8 cellular contexts compared by ENCODE assay signal in the genomic region with DNA sequence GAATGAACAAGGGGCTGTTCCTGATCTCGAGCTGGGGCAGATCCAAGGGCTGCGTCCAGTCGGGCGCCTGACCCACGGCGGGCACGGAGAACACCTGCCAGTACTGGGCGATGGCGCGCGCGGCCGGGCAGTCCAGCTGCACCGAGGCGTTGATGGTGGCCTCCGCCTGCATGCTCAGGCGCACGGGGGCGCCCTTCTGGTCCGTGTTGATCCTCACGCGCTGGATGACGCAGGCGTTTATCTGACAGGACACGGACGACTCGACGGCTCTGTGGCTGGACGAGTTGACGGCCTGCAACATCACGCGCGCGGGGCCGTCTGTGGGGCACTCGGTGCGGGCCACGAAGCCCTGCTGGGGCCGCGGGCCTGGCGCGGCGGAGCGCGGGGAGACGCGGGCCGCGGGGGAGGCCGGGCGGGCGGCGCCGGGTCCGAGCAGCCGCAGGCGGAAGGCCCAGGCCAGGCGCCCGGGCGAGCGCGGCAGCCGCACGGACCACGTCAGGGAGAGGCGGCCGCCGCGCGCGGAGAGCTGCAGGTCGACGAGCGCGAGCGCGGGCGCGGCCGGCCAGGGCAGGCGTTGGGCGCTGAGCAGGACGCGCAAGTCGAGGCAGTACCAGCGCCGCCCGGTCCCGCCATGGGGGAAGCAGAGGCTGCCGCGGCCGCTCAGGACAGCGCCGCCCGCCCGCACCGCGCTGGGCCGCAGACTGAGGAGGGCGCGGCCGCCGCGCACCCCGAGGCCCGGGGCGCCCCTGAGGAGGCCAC.
DNase-seq lines count a peak whose midpoint lies in the region; ATAC-seq and TF ChIP-seq lines count a peak whose summit lies in the region.

No MANE protein-coding gene starts in this region.

- H3K4me3 ChIP-seq in astrocyte of the spinal cord (ENCODE audit: low read depth, low read length) = no peak overlapping the region

- in situ Hi-C loops in astrocyte of the spinal cord (cut with HindIII; ENCODE audit: low sequenced_read_pairs) = no loop called here

- no peak for ATAC-seq in GM18909 (IDR thresholded peaks at IDR 0.05; ENCODE audit: poor library complexity, unreplicated experiment)

- DNase-seq in NCI-H1930 (lab: John Stamatoyannopoulos, UW) (peak; percentile 64 to 78), astrocyte of the spinal cord (ENCODE audit: low read depth, low spot score) (peak; percentile 40), iPS DF 4.7 (ENCODE audit: extremely low read depth, low spot score) (peak; percentile 41), SIG-M5 treated with dmso at 0.1 percent for 504 hours (lab: John Stamatoyannopoulos, UW; ENCODE audit: unreplicated experiment) (no peak), glomerular visceral epithelial cell (ENCODE audit: extremely low spot score) (no peak), HPDE6-E6E7 (ENCODE audit: extremely low spot score) (no peak)
- DNase-seq in stimulated activated CD4-positive, alpha-beta T cell treated with anti-CD3 and anti-CD28 coated beads, Interleukin-1b, Interleukin-23, amount 100 ng/mL, for 48 hours = peak; percentile 46

- peak; percentile 49 for TF ChIP-seq CTCF in astrocyte of the spinal cord (IDR thresholded peaks at IDR 0.05; ENCODE audit: low read depth, low read length)

Comparison
In these comparisons a context has a peak if more than half of its experiments do, and no peak if none do; other contexts are left out.
1. DNase-seq: peak in NCI-H1930 (2 of 2), astrocyte of the spinal cord (single experiment), iPS DF 4.7 (single experiment) and stimulated activated CD4-positive, alpha-beta T cell treated with anti-CD3 and anti-CD28 coated beads, Interleukin-1b, Interleukin-23, amount 100 ng/mL, for 48 hours (single experiment); none in SIG-M5 treated with dmso at 0.1 percent for 504 hours (single experiment), glomerular visceral epithelial cell (single experiment) and HPDE6-E6E7 (single experiment).